Comparison of ENCODE assay signal across 16 cellular contexts in genomic region chr3:99714146-99714545, GRCh38.
DNase-seq lines count a peak whose midpoint lies in the region; ATAC-seq and TF ChIP-seq lines count a peak whose summit lies in the region.
"Had no signal": no experiment of that assay in that cellular context is flagged by ENCODE, and none has a peak within 500 bp of the region (broad histone marks: within the 10 kb centered on the region; RNA-seq: fewer than 3 reads in every experiment).

No MANE protein-coding gene starts in this region.

- no peaks in the 10 kb centered on the region for H3K36me3 ChIP-seq in left ventricle myocardium inferior
- H3K36me3 ChIP-seq in endodermal cell (ENCODE audit: control insufficient read depth, insufficient read depth, low read length), result no peaks in the 10 kb centered on the region
- no peaks in the 10 kb centered on the region for H3K36me3 ChIP-seq in lung (ENCODE audit: control insufficient read depth in 2 of 2, insufficient read depth in 2 of 2, low read length in 2 of 2)

- ATAC-seq in left ventricle myocardium superior (peak; percentile 52), lung (ENCODE audit: insufficient read depth, low FRiP score) (peak; percentile 30), GM21526 (IDR thresholded peaks at IDR 0.05; ENCODE audit: low FRiP score, unreplicated experiment) (no peak), GM21737 (IDR thresholded peaks at IDR 0.05; ENCODE audit: unreplicated experiment) (no peak), GM19324 (IDR thresholded peaks at IDR 0.05; ENCODE audit: low FRiP score, unreplicated experiment) (no peak)

- H3K4me1 ChIP-seq in left ventricle myocardium inferior (no peaks in the 10 kb centered on the region), endodermal cell (ENCODE audit: control insufficient read depth, insufficient read depth, low read length) (peaks cover 18% of the 10 kb centered on the region), lung (ENCODE audit: control insufficient read depth in 2 of 2, insufficient read depth in 2 of 2, low read length in 2 of 2) (no peaks in the 10 kb centered on the region)

- H3K4me3 ChIP-seq in left ventricle myocardium inferior (no peak overlapping the region), endodermal cell (ENCODE audit: low read length) (peak overlapping the region; percentile 13), lung (no peak overlapping the region)

- H3K9me3 Mint-ChIP-seq in endodermal cell, result no peaks in the 10 kb centered on the region
- H3K9me3 Mint-ChIP-seq in activated T-helper 2 cell treated with anti-CD3 and anti-CD28 coated beads, Interferon-gamma antibody, Interleukin-2, Interleukin-4, amounts not matched to agents 10 μg/mL and 5 μg/mL and 100 μg/mL, durations not matched to agents 14 hours and 24 hours and 36 hours, result no peaks in the 10 kb centered on the region
- H3K9me3 Mint-ChIP-seq: mesothelial cell of epicardium; T-helper 1 cell treated with Interleukin-12 subunit alpha and Interleukin-12 subunit beta and Interleukin-4 antibody, amounts not matched to agents 30 μg/mL and 1 μg/mL, for 36 hours; type B pancreatic cell had no signal

- H3K9ac ChIP-seq in endodermal cell (ENCODE audit: extremely low read depth, low read length, poor library complexity, severe bottlenecking), result no peak overlapping the region

- intact Hi-C loops in left ventricle myocardium superior (cut with micrococcal nuclease), result no loop called here
- intact Hi-C loops in left ventricle myocardium inferior (cut with micrococcal nuclease), result no loop called here
- intact Hi-C loops in activated T-helper 2 cell treated with anti-CD3 and anti-CD28 coated beads, Interferon-gamma antibody, Interleukin-2, Interleukin-4, amounts not matched to agents 10 μg/mL and 5 μg/mL and 100 μg/mL, durations not matched to agents 14 hours and 24 hours and 36 hours (cut with micrococcal nuclease), result no loop called here

- DNase-seq in left ventricle myocardium superior (no peak), left ventricle myocardium inferior (no peak), endodermal cell (no peak), lung (ENCODE audit: low spot score) (no peak)
- no peak for DNase-seq in activated T-helper 2 cell treated with anti-CD3 and anti-CD28 coated beads, Interferon-gamma antibody, Interleukin-2, Interleukin-4, amounts not matched to agents 10 μg/mL and 5 μg/mL and 100 μg/mL, durations not matched to agents 14 hours and 24 hours and 36 hours (ENCODE audit: low spot score)
- DNase-seq: activated gamma-delta T cell, immature natural killer cell, Kasumi-1, NCI-H1436, NCI-H2227 treated with DMSO at 0.1 percent for 48 hours had no signal

- H3K27ac ChIP-seq in left ventricle myocardium inferior (replicated peaks) (no peak overlapping the region), endodermal cell (ENCODE audit: low read depth, low read length) (no peak overlapping the region), lung (ENCODE audit: low read depth in 1 of 2, low read length in 1 of 2) (no peak overlapping the region)

- WGBS in endodermal cell (ENCODE audit: insufficient coverage in 1 of 2, insufficient read length in 1 of 2), 2 experiments, result 92 to 100% methylated on average over 1 of the region's 1 CpG
- WGBS in lung, 2 donors, result 58 to 80% methylated on average over 1 of the region's 1 CpG

- H3K9me3 ChIP-seq in left ventricle myocardium inferior (replicated peaks), result no peaks in the 10 kb centered on the region
- H3K9me3 ChIP-seq in endodermal cell (ENCODE audit: control insufficient read depth, low read length), result no peaks in the 10 kb centered on the region
- no peaks in the 10 kb centered on the region for H3K9me3 ChIP-seq in lung (ENCODE audit: control insufficient read depth in 2 of 2, insufficient read depth in 1 of 2, low read length in 1 of 2)

- H3K27ac Mint-ChIP-seq in endodermal cell, result no peak overlapping the region
- H3K27ac Mint-ChIP-seq in activated T-helper 2 cell treated with anti-CD3 and anti-CD28 coated beads, Interferon-gamma antibody, Interleukin-2, Interleukin-4, amounts not matched to agents 10 μg/mL and 5 μg/mL and 100 μg/mL, durations not matched to agents 14 hours and 24 hours and 36 hours, result no peak overlapping the region
- H3K27ac Mint-ChIP-seq: immature natural killer cell; mesothelial cell of epicardium; T-helper 1 cell treated with Interleukin-12 subunit alpha and Interleukin-12 subunit beta and Interleukin-4 antibody, amounts not matched to agents 30 μg/mL and 1 μg/mL, for 36 hours; type B pancreatic cell had no signal

- TF ChIP-seq CTCF in left ventricle myocardium inferior (IDR thresholded peaks at IDR 0.05; ENCODE audit: borderline replicate concordance) (no peak), endodermal cell (conservative IDR thresholded peaks at IDR 0.05) (no peak), lung (IDR thresholded peaks at IDR 0.05; ENCODE audit: control extremely low read depth, extremely low read depth) (no peak)

- H3K27me3 Mint-ChIP-seq in endodermal cell (ENCODE audit: insufficient read depth), result no peaks in the 10 kb centered on the region
- peaks cover 3% of the 10 kb centered on the region for H3K27me3 Mint-ChIP-seq in activated T-helper 2 cell treated with anti-CD3 and anti-CD28 coated beads, Interferon-gamma antibody, Interleukin-2, Interleukin-4, amounts not matched to agents 10 μg/mL and 5 μg/mL and 100 μg/mL, durations not matched to agents 14 hours and 24 hours and 36 hours (ENCODE audit: low read depth)

- H3K27me3 ChIP-seq in left ventricle myocardium inferior (ENCODE audit: low read depth) (no peaks in the 10 kb centered on the region), endodermal cell (ENCODE audit: control insufficient read depth, insufficient read depth, low read length, poor library complexity, severe bottlenecking) (no peaks in the 10 kb centered on the region), lung (ENCODE audit: control insufficient read depth, insufficient read depth) (no peaks in the 10 kb centered on the region)

- H3K4me3 Mint-ChIP-seq in endodermal cell, result no peak overlapping the region
- no peak overlapping the region for H3K4me3 Mint-ChIP-seq in activated T-helper 2 cell treated with anti-CD3 and anti-CD28 coated beads, Interferon-gamma antibody, Interleukin-2, Interleukin-4, amounts not matched to agents 10 μg/mL and 5 μg/mL and 100 μg/mL, durations not matched to agents 14 hours and 24 hours and 36 hours (ENCODE audit: low read depth)
- H3K4me3 Mint-ChIP-seq: immature natural killer cell; mesothelial cell of epicardium; T-helper 1 cell treated with Interleukin-12 subunit alpha and Interleukin-12 subunit beta and Interleukin-4 antibody, amounts not matched to agents 30 μg/mL and 1 μg/mL, for 36 hours; type B pancreatic cell had no signal

- no peaks in the 10 kb centered on the region for H3K36me3 Mint-ChIP-seq in endodermal cell (ENCODE audit: low read depth)
- H3K36me3 Mint-ChIP-seq in activated T-helper 2 cell treated with anti-CD3 and anti-CD28 coated beads, Interferon-gamma antibody, Interleukin-2, Interleukin-4, amounts not matched to agents 10 μg/mL and 5 μg/mL and 100 μg/mL, durations not matched to agents 14 hours and 24 hours and 36 hours (ENCODE audit: low read depth), result no peaks in the 10 kb centered on the region
- H3K36me3 Mint-ChIP-seq: immature natural killer cell, mesothelial cell of epicardium, type B pancreatic cell had no signal

- H3K4me1 Mint-ChIP-seq in endodermal cell, result peaks cover 43% of the 10 kb centered on the region
- H3K4me1 Mint-ChIP-seq in activated T-helper 2 cell treated with anti-CD3 and anti-CD28 coated beads, Interferon-gamma antibody, Interleukin-2, Interleukin-4, amounts not matched to agents 10 μg/mL and 5 μg/mL and 100 μg/mL, durations not matched to agents 14 hours and 24 hours and 36 hours (ENCODE audit: low read depth), result no peaks in the 10 kb centered on the region
- H3K4me1 Mint-ChIP-seq: immature natural killer cell had no signal

Comparison
In these comparisons a context has a peak if more than half of its experiments do, and no peak if none do; other contexts are left out.
1. ATAC-seq: peak in left ventricle myocardium superior (single experiment) and lung (single experiment); none in GM21526 (single experiment), GM21737 (single experiment) and GM19324 (single experiment).